2 cellular contexts compared by ENCODE assay signal in genomic region chr19:55085923-55086715, GRCh38.
TF ChIP-seq lines count a peak whose summit lies in the region.

No MANE protein-coding gene starts in this region.

TF ChIP-seq in HepG2, 621 proteins besides CTCF, POLR2A, EP300 and RAD21:
- TF ChIP-seq MAF1 (CRISPR knock-in tag; IDR thresholded peaks at IDR 0.05; ENCODE audit: borderline replicate concordance) = no peak
- TF ChIP-seq SMC3 (IDR thresholded peaks at IDR 0.05; ENCODE audit: low read length) = no peak
TF ChIP-seq in HepG2: peak in this region for 0.

TF ChIP-seq in neural cell, 6 proteins besides CTCF, POLR2A, EP300 and RAD21:
- no peak for TF ChIP-seq REST (IDR thresholded peaks at IDR 0.05; ENCODE audit: borderline replicate concordance)
- no peak for TF ChIP-seq TAF1 (IDR thresholded peaks at IDR 0.05; ENCODE audit: low read depth)
- TF ChIP-seq MXI1 (conservative IDR thresholded peaks at IDR 0.05; ENCODE audit: poor library complexity, severe bottlenecking) = no peak
- no peak for TF ChIP-seq SMC3 (conservative IDR thresholded peaks at IDR 0.05; ENCODE audit: poor library complexity)
- no peak for TF ChIP-seq EZH2 (IDR thresholded peaks at IDR 0.05; ENCODE audit: borderline replicate concordance, insufficient read depth, low read length, poor library complexity, severe bottlenecking)
- peak; percentile 24 for TF ChIP-seq POLR2AphosphoS5 (IDR thresholded peaks at IDR 0.05)
TF ChIP-seq in neural cell: peak in this region for 1.
